ENCODE assay signal across 1 cellular context in genomic region chr5:39009981-39010380, GRCh38.
TF ChIP-seq lines count a peak whose summit lies in the region.

No MANE protein-coding gene starts in this region.

TF ChIP-seq in K562, 482 proteins besides CTCF, POLR2A, EP300 and RAD21 (continued from another document):
- no peak for TF ChIP-seq ZBTB11 (CRISPR knock-in tag; IDR thresholded peaks at IDR 0.05)
